Comparison of ENCODE assay signal across 8 cellular contexts in the genomic region with DNA sequence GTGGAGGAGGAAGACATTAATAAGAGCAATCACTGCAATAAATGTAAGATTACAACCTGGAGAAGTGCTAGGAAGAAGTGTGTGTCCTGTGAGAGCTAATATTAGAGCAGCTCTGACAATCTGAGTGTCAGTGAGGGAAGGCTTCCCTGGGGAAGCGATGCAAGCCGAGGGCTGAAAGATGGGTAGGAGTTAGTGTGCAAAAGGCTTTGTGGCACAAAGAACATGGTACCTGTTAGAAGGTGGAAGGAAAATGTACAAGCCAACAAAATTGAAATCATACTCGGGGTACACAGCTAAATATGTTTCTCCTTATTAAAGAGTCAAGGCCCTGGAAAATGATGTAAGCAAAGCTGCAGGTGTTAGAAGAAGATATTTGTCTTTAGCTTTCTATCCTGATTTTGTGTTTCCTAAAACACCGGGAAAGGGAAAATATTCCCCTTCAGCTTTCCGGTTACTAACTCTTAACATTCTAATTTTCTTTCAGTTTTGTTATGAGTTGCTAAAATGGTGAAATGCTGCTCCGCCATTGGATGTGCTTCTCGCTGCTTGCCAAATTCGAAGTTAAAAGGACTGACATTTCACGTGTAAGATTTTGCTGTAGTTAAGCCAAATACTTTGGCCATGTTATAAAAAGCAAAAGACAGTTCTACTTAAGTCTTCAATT. TPM values are rescaled to one million over a fixed set of nuclear protein-coding genes. Genes with fewer than 3 reads are reported as not detected.
DNase-seq lines count a peak whose midpoint lies in the region; ATAC-seq, FAIRE-seq and TF ChIP-seq lines count a peak whose summit lies in the region.

No MANE protein-coding gene starts in this region.

- POLR2A ChIA-PET in activated B cell treated with CpG ODN at 0.5 μM for 24 hours (lab: Charles Lee), result interaction anchor here (0.6 to 2.5 kb wide), 12 partner anchors 10 to 1296 kb away, joined by 3 to 22 read pairs (median 4); partner anchors contain the start of genes G3BP2, NAAA, ODAPH and PARM1

- peaks cover 23% of the 10 kb centered on the region for H3K4me1 ChIP-seq in cardiac muscle cell (ENCODE audit: low read depth)
- H3K4me1 ChIP-seq in small intestine (ENCODE audit: control insufficient read depth in 2 of 2, insufficient read depth in 1 of 2, low read depth in 1 of 2, low read length in 1 of 2), result peaks cover 2 to 12% of the 10 kb centered on the region in 2 donors

- WGBS in small intestine, 3 donors, result 8 to 28% (median 8%) methylated on average over 9 of the region's 9 CpGs

- peaks cover 25% of the 10 kb centered on the region for H3K36me3 ChIP-seq in cardiac muscle cell
- H3K36me3 ChIP-seq in small intestine (ENCODE audit: control insufficient read depth in 2 of 2, insufficient read depth in 2 of 2, low read length in 2 of 2), result peaks cover 0 to 2% of the 10 kb centered on the region in 2 donors

- H3K27ac Mint-ChIP-seq in activated B cell treated with CpG ODN at 0.5 μM for 24 hours, result peak overlapping the region; percentile 95

- no peaks in the 10 kb centered on the region for H3K27me3 Mint-ChIP-seq in activated B cell treated with CpG ODN at 0.5 μM for 24 hours

- CTCF ChIA-PET in activated B cell treated with CpG ODN at 0.5 μM for 24 hours (lab: Charles Lee), result interaction anchor here (1.1 to 1.7 kb wide), 5 partner anchors 10 to 640 kb away, joined by 3 to 4 read pairs (median 3); partner anchors contain the start of gene PARM1

- H3K27ac ChIP-seq in cardiac muscle cell, result peak overlapping the region; percentile 88
- peak overlapping the region; percentile 91 to 98 for H3K27ac ChIP-seq in small intestine (ENCODE audit: low read depth in 1 of 2, low read length in 1 of 2)

- TF ChIP-seq CTCF in activated B cell treated with CpG ODN at 0.5 μM for 24 hours (IDR thresholded peaks at IDR 0.05), result no peak
- TF ChIP-seq CTCF in cardiac muscle cell (IDR thresholded peaks at IDR 0.05; ENCODE audit: low read depth, low read length), result no peak

- H3K9me3 ChIP-seq in cardiac muscle cell (ENCODE audit: low read depth), result no peaks in the 10 kb centered on the region
- no peaks in the 10 kb centered on the region for H3K9me3 ChIP-seq in small intestine (ENCODE audit: control insufficient read depth, low read depth)

- H3K4me3 ChIP-seq in cardiac muscle cell, result peak overlapping the region; percentile 66
- peak overlapping the region; percentile 47 to 90 for H3K4me3 ChIP-seq in small intestine (ENCODE audit: low read depth in 1 of 2, low read length in 2 of 2)

- peak; percentile 62 for DNase-seq in activated CD8-positive, alpha-beta memory T cell treated with anti-CD3 and anti-CD28 coated beads for 24 hours
- DNase-seq in activated CD8-positive, alpha-beta memory T cell treated with anti-CD3 and anti-CD28 coated beads, Interleukin-2, amount 50 U/mL, for 48 hours, result no peak
- no peak for DNase-seq in activated B cell treated with CpG ODN at 0.5 μM for 24 hours
- no peak for DNase-seq in cardiac muscle cell (ENCODE audit: low read depth in 1 of 2, low spot score in 1 of 2)
- peak; percentile 24 for DNase-seq in small intestine
- no peak for DNase-seq in ACHN
- no peak for DNase-seq in RCC 7860 (ENCODE audit: low spot score)

- H3K9me3 Mint-ChIP-seq in activated B cell treated with CpG ODN at 0.5 μM for 24 hours, result no peaks in the 10 kb centered on the region

- H3K27me3 ChIP-seq in cardiac muscle cell, result no peaks in the 10 kb centered on the region
- no peaks in the 10 kb centered on the region for H3K27me3 ChIP-seq in small intestine (ENCODE audit: control insufficient read depth in 2 of 2, insufficient read depth in 2 of 2, low read length in 2 of 2)

- ATAC-seq in HG03135 (IDR thresholded peaks at IDR 0.05; ENCODE audit: unreplicated experiment), result peak; percentile 3
- no peak for ATAC-seq in activated B cell treated with CpG ODN at 0.5 μM for 24 hours (ENCODE audit: low read depth)

- FAIRE-seq in small intestine (lab: Jason Lieb, UNC) (no peak), RCC 7860 (lab: Jason Lieb, UNC) (no peak)

- in situ Hi-C loops in ACHN (cut with HindIII; ENCODE audit: low pct_ligation_motif_present, low pct_unique_long_range_greater_than_20kb, low sequenced_read_pairs), result no loop called here

- intact Hi-C loops in activated B cell treated with CpG ODN at 0.5 μM for 24 hours (cut with micrococcal nuclease), result loop anchor here (1.0 to 10.0 kb wide), 10 partner anchors 116 to 1560 kb away; partner anchors contain the start of genes AREG, CCNI, CDKL2 and G3BP2

- no peak overlapping the region for H3K4me3 Mint-ChIP-seq in activated B cell treated with CpG ODN at 0.5 μM for 24 hours

- H3K36me3 Mint-ChIP-seq in activated B cell treated with CpG ODN at 0.5 μM for 24 hours (ENCODE audit: low read depth), result peaks cover 47% of the 10 kb centered on the region

- H3K4me1 Mint-ChIP-seq in activated B cell treated with CpG ODN at 0.5 μM for 24 hours, result peaks cover 36% of the 10 kb centered on the region

RNA-seq across cellular contexts. Expression of gene THAP6, which starts 0.8 kb away (rescaled TPM):
- total RNA-seq in activated B cell treated with CpG ODN at 0.5 μM for 24 hours (17.4 and 24.6 TPM in 2 replicates), cardiac muscle cell (14.0 and 16.8 TPM in 2 replicates)
- polyA plus RNA-seq in cardiac muscle cell (22.2 and 35.6 TPM in 2 replicates), small intestine (1 to 10 TPM; 4.1 to 7.6 (median 4.1) TPM)

RNA-seq across cellular contexts. Expression of gene RCHY1, which starts 0.9 kb away (rescaled TPM):
- total RNA-seq in activated B cell treated with CpG ODN at 0.5 μM for 24 hours (28.5 and 29.6 TPM in 2 replicates), cardiac muscle cell (16.5 and 22.3 TPM in 2 replicates)
- polyA plus RNA-seq in cardiac muscle cell (29.6 and 52.5 TPM in 2 replicates), small intestine (10 to 100 TPM; 16.8 to 31.5 (median 25.5) TPM)

RNA-seq across cellular contexts. Expression of gene ODAPH, which starts 40.8 kb away (rescaled TPM):
- total RNA-seq in activated B cell treated with CpG ODN at 0.5 μM for 24 hours, result not detected in 2 replicates
- 0.24 TPM in 1 of 2 replicates, not detected in the other for total RNA-seq in cardiac muscle cell
- 0.16 TPM in 1 of 2 replicates, not detected in the other for polyA plus RNA-seq in cardiac muscle cell
- polyA plus RNA-seq in small intestine, result not detected

Comparison
In these comparisons a context has a peak if more than half of its experiments do, and no peak if none do; other contexts are left out.
1. DNase-seq: peak in activated CD8-positive, alpha-beta memory T cell treated with anti-CD3 and anti-CD28 coated beads for 24 hours (single experiment) and small intestine (single experiment); none in activated CD8-positive, alpha-beta memory T cell treated with anti-CD3 and anti-CD28 coated beads, Interleukin-2, amount 50 U/mL, for 48 hours (single experiment), activated B cell treated with CpG ODN at 0.5 μM for 24 hours (single experiment), cardiac muscle cell (0 of 2), ACHN (single experiment) and RCC 7860 (single experiment).